ENCODE assay signal across 1 cellular context in the genomic region with DNA sequence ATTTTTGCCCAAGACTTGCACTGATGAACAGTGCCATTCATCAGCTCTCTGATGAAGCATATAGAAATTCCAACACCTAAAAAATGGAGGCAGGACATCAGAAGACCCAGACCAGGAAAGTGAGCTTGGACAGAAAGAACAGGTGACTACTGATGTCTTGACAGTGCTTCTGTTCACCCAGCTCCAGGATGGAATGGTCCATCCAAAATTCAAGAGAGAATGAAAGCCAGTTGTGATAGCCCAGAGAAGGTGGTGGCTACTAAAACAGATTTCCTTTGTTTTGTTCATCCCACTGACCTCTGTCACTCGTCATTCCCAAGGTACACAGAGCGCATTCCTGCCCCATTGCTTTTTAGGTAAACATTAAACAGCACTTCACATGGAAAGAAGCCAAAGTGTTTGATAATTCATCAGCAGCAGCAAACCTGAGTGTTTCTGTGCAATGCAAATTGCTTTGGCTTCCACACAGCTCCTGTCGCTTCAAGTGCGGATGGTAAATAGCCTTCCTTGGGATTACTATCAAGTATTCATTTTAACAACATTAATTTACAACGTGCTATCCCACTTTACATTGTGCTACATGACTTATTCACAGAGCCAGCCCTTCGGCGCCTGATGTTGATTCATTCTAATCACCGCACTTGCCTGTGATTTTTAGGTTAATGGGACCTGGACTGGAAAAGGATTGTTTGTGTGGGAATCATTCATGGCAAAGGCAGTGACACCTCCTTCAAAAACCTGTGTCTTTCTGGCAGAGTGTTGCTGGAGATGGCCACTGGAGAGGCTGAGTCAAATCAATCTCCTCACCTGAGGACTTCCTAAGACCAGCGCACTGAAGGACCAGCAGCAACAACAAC.
TF ChIP-seq lines count a peak whose summit lies in the region.

No MANE protein-coding gene starts in this region.

TF ChIP-seq in HepG2, 621 proteins besides CTCF, POLR2A, EP300 and RAD21 (continued from another document and continues in another):
- TF ChIP-seq, protein P1, sequence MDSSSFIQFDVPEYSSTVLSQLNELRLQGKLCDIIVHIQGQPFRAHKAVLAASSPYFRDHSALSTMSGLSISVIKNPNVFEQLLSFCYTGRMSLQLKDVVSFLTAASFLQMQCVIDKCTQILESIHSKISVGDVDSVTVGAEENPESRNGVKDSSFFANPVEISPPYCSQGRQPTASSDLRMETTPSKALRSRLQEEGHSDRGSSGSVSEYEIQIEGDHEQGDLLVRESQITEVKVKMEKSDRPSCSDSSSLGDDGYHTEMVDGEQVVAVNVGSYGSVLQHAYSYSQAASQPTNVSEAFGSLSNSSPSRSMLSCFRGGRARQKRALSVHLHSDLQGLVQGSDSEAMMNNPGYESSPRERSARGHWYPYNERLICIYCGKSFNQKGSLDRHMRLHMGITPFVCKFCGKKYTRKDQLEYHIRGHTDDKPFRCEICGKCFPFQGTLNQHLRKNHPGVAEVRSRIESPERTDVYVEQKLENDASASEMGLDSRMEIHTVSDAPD (CRISPR knock-in tag; IDR thresholded peaks at IDR 0.05) = no peak; the same call in 1 of the 2 replicates
- TF ChIP-seq ESRRA (CRISPR knock-in tag; IDR thresholded peaks at IDR 0.05; ENCODE audit: low read depth) (peak; percentile 78), GTF3A (CRISPR knock-in tag; conservative IDR thresholded peaks at IDR 0.05) (0 out of 2 replicates have a peak, but pooled peaks have one; percentile 43), HNRNPUL1 (IDR thresholded peaks at IDR 0.05; ENCODE audit: low read depth, low read length) (peak; percentile 90), TBP (CRISPR knock-in tag; IDR thresholded peaks at IDR 0.05) (no peak), ZNF24 (IDR thresholded peaks at IDR 0.05) (no peak), HNRNPL (IDR thresholded peaks at IDR 0.05; ENCODE audit: low read depth, low read length) (no peak), ZNF354B (CRISPR knock-in tag; IDR thresholded peaks at IDR 0.05) (no peak), ZNF496 (CRISPR knock-in tag; IDR thresholded peaks at IDR 0.05; ENCODE audit: insufficient replicate concordance) (no peak), NFIB (CRISPR knock-in tag; IDR thresholded peaks at IDR 0.05; ENCODE audit: borderline replicate concordance) (no peak), ZMYM3 (CRISPR knock-in tag; IDR thresholded peaks at IDR 0.05) (peak; percentile 76; the same call in 1 of the 2 replicates), PCBP1 (IDR thresholded peaks at IDR 0.05; ENCODE audit: borderline replicate concordance, low read depth, low read length) (no peak), ZNF441 (CRISPR knock-in tag; IDR thresholded peaks at IDR 0.05; ENCODE audit: borderline replicate concordance) (no peak; the same call in 1 of the 2 replicates), SNRNP70 (IDR thresholded peaks at IDR 0.05; ENCODE audit: low read depth, low read length) (no peak), U2AF2 (IDR thresholded peaks at IDR 0.05; ENCODE audit: low read depth, low read length) (no peak), TAF15 (IDR thresholded peaks at IDR 0.05; ENCODE audit: low read depth, low read length, poor library complexity, severe bottlenecking) (no peak), SMAD3 (CRISPR knock-in tag; IDR thresholded peaks at IDR 0.05) (peak; percentile 92; the same call in 1 of the 2 replicates), RBM22 (optimal IDR thresholded peaks at IDR 0.05; ENCODE audit: low read length) (no peak), CBX2 (IDR thresholded peaks at IDR 0.05; ENCODE audit: low read depth, low read length) (no peak), CBX2 (CRISPR knock-in tag; IDR thresholded peaks at IDR 0.05; ENCODE audit: low read depth) (no peak), ZNF143 (CRISPR knock-in tag; IDR thresholded peaks at IDR 0.05) (peak; percentile 64; the same call in 1 of the 2 replicates), RBM39 (IDR thresholded peaks at IDR 0.05; ENCODE audit: low read depth, low read length, poor library complexity, severe bottlenecking) (no peak), FIP1L1 (IDR thresholded peaks at IDR 0.05; ENCODE audit: borderline replicate concordance, insufficient read depth, low read depth, low read length) (no peak), KDM2A (CRISPR knock-in tag; IDR thresholded peaks at IDR 0.05; ENCODE audit: borderline replicate concordance, low read depth) (peak; percentile 37; the same call in 1 of the 2 replicates), ZKSCAN1 (IDR thresholded peaks at IDR 0.05; ENCODE audit: low read length) (no peak), RARA (CRISPR knock-in tag; IDR thresholded peaks at IDR 0.05) (peak; percentile 95), JUN (CRISPR knock-in tag; IDR thresholded peaks at IDR 0.05) (peak; percentile 91), ZNF230 (CRISPR knock-in tag; IDR thresholded peaks at IDR 0.05) (peak; percentile 96)
- TF ChIP-seq, protein P2, sequence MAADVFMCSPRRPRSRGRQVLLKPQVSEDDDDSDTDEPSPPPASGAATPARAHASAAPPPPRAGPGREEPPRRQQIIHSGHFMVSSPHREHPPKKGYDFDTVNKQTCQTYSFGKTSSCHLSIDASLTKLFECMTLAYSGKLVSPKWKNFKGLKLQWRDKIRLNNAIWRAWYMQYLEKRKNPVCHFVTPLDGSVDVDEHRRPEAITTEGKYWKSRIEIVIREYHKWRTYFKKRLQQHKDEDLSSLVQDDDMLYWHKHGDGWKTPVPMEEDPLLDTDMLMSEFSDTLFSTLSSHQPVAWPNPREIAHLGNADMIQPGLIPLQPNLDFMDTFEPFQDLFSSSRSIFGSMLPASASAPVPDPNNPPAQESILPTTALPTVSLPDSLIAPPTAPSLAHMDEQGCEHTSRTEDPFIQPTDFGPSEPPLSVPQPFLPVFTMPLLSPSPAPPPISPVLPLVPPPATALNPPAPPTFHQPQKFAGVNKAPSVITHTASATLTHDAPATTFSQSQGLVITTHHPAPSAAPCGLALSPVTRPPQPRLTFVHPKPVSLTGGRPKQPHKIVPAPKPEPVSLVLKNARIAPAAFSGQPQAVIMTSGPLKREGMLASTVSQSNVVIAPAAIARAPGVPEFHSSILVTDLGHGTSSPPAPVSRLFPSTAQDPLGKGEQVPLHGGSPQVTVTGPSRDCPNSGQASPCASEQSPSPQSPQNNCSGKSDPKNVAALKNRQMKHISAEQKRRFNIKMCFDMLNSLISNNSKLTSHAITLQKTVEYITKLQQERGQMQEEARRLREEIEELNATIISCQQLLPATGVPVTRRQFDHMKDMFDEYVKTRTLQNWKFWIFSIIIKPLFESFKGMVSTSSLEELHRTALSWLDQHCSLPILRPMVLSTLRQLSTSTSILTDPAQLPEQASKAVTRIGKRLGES (CRISPR knock-in tag; IDR thresholded peaks at IDR 0.05; ENCODE audit: borderline replicate concordance) = no peak
- TF ChIP-seq, protein P3, sequence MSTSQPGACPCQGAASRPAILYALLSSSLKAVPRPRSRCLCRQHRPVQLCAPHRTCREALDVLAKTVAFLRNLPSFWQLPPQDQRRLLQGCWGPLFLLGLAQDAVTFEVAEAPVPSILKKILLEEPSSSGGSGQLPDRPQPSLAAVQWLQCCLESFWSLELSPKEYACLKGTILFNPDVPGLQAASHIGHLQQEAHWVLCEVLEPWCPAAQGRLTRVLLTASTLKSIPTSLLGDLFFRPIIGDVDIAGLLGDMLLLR (CRISPR knock-in tag; IDR thresholded peaks at IDR 0.05) = 0 out of 2 replicates have a peak, but pooled peaks have one; percentile 23
- TF ChIP-seq, protein P4, sequence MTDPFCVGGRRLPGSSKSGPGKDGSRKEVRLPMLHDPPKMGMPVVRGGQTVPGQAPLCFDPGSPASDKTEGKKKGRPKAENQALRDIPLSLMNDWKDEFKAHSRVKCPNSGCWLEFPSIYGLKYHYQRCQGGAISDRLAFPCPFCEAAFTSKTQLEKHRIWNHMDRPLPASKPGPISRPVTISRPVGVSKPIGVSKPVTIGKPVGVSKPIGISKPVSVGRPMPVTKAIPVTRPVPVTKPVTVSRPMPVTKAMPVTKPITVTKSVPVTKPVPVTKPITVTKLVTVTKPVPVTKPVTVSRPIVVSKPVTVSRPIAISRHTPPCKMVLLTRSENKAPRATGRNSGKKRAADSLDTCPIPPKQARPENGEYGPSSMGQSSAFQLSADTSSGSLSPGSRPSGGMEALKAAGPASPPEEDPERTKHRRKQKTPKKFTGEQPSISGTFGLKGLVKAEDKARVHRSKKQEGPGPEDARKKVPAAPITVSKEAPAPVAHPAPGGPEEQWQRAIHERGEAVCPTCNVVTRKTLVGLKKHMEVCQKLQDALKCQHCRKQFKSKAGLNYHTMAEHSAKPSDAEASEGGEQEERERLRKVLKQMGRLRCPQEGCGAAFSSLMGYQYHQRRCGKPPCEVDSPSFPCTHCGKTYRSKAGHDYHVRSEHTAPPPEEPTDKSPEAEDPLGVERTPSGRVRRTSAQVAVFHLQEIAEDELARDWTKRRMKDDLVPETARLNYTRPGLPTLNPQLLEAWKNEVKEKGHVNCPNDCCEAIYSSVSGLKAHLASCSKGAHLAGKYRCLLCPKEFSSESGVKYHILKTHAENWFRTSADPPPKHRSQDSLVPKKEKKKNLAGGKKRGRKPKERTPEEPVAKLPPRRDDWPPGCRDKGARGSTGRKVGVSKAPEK (CRISPR knock-in tag; IDR thresholded peaks at IDR 0.05; ENCODE audit: borderline replicate concordance) = no peak
- TF ChIP-seq, protein P5, sequence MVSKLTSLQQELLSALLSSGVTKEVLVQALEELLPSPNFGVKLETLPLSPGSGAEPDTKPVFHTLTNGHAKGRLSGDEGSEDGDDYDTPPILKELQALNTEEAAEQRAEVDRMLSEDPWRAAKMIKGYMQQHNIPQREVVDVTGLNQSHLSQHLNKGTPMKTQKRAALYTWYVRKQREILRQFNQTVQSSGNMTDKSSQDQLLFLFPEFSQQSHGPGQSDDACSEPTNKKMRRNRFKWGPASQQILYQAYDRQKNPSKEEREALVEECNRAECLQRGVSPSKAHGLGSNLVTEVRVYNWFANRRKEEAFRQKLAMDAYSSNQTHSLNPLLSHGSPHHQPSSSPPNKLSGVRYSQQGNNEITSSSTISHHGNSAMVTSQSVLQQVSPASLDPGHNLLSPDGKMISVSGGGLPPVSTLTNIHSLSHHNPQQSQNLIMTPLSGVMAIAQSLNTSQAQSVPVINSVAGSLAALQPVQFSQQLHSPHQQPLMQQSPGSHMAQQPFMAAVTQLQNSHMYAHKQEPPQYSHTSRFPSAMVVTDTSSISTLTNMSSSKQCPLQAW (CRISPR knock-in tag; IDR thresholded peaks at IDR 0.05) = peak; percentile 100
- TF ChIP-seq, protein P6, sequence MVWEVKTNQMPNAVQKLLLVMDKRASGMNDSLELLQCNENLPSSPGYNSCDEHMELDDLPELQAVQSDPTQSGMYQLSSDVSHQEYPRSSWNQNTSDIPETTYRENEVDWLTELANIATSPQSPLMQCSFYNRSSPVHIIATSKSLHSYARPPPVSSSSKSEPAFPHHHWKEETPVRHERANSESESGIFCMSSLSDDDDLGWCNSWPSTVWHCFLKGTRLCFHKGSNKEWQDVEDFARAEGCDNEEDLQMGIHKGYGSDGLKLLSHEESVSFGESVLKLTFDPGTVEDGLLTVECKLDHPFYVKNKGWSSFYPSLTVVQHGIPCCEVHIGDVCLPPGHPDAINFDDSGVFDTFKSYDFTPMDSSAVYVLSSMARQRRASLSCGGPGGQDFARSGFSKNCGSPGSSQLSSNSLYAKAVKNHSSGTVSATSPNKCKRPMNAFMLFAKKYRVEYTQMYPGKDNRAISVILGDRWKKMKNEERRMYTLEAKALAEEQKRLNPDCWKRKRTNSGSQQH (CRISPR knock-in tag; IDR thresholded peaks at IDR 0.05; ENCODE audit: low read depth) = peak; percentile 87; the same call in 1 of the 2 replicates
- TF ChIP-seq, protein P7, sequence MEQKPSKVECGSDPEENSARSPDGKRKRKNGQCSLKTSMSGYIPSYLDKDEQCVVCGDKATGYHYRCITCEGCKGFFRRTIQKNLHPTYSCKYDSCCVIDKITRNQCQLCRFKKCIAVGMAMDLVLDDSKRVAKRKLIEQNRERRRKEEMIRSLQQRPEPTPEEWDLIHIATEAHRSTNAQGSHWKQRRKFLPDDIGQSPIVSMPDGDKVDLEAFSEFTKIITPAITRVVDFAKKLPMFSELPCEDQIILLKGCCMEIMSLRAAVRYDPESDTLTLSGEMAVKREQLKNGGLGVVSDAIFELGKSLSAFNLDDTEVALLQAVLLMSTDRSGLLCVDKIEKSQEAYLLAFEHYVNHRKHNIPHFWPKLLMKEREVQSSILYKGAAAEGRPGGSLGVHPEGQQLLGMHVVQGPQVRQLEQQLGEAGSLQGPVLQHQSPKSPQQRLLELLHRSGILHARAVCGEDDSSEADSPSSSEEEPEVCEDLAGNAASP (CRISPR knock-in tag; IDR thresholded peaks at IDR 0.05; ENCODE audit: borderline replicate concordance) = peak; percentile 76; the same call in 1 of the 2 replicates
- TF ChIP-seq, protein P8, sequence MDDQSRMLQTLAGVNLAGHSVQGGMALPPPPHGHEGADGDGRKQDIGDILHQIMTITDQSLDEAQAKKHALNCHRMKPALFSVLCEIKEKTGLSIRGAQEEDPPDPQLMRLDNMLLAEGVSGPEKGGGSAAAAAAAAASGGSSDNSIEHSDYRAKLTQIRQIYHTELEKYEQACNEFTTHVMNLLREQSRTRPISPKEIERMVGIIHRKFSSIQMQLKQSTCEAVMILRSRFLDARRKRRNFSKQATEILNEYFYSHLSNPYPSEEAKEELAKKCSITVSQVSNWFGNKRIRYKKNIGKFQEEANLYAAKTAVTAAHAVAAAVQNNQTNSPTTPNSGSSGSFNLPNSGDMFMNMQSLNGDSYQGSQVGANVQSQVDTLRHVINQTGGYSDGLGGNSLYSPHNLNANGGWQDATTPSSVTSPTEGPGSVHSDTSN (CRISPR knock-in tag; IDR thresholded peaks at IDR 0.05; ENCODE audit: borderline replicate concordance) = no peak
- TF ChIP-seq, protein P9, sequence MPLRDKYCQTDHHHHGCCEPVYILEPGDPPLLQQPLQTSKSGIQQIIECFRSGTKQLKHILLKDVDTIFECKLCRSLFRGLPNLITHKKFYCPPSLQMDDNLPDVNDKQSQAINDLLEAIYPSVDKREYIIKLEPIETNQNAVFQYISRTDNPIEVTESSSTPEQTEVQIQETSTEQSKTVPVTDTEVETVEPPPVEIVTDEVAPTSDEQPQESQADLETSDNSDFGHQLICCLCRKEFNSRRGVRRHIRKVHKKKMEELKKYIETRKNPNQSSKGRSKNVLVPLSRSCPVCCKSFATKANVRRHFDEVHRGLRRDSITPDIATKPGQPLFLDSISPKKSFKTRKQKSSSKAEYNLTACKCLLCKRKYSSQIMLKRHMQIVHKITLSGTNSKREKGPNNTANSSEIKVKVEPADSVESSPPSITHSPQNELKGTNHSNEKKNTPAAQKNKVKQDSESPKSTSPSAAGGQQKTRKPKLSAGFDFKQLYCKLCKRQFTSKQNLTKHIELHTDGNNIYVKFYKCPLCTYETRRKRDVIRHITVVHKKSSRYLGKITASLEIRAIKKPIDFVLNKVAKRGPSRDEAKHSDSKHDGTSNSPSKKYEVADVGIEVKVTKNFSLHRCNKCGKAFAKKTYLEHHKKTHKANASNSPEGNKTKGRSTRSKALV (CRISPR knock-in tag; IDR thresholded peaks at IDR 0.05) = no peak
- TF ChIP-seq, protein P10, sequence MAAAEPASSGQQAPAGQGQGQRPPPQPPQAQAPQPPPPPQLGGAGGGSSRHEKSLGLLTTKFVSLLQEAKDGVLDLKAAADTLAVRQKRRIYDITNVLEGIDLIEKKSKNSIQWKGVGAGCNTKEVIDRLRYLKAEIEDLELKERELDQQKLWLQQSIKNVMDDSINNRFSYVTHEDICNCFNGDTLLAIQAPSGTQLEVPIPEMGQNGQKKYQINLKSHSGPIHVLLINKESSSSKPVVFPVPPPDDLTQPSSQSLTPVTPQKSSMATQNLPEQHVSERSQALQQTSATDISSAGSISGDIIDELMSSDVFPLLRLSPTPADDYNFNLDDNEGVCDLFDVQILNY (CRISPR knock-in tag; conservative IDR thresholded peaks at IDR 0.05) = no peak
